Comparison of ENCODE assay signal across 21 cellular contexts in the genomic region with DNA sequence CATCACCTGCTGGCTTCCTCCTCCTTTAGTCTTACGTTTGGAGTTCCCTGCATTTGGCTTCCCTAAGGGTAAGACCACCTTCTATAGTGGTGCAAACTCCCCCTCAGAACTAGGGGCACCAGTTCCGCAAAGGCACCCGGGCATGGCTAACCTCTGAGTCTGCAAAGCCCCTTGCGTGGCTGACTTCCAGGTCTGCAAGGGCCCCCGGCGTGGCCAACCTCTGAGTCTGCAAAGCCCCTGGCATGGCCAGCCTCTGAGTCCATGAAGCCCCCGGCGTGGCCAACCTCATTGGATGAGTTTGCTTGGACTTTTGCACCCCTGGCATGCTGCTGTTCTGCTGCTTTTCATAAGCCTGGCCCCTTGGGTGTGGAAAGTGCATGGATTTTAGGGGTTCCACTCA.
"Had no signal": no experiment of that assay in that cellular context is flagged by ENCODE, and none has a peak within 500 bp of the region (broad histone marks: within the 10 kb centered on the region; RNA-seq: fewer than 3 reads in every experiment).

No MANE protein-coding gene starts in this region.

- H3K36me3 ChIP-seq: gastrocnemius medialis, heart right ventricle, left lung, neutrophil, right atrium auricular region, suprapubic skin, thyroid gland, uterus had no signal

- H3K4me3 ChIP-seq: gastrocnemius medialis, heart right ventricle, left lung, lung, right atrium auricular region, suprapubic skin, thyroid gland, uterus had no signal

- H3K27me3 ChIP-seq: right atrium auricular region, thyroid gland had no signal

- H3K4me3 Mint-ChIP-seq: naive thymus-derived CD4-positive, alpha-beta T cell; nephron progenitor cell; type B pancreatic cell had no signal

- DNase-seq: cortex of kidney; effector memory CD4-positive, alpha-beta T cell; heart right ventricle; islet precursor cell; mesenchymal stem cell; midbrain; naive thymus-derived CD4-positive, alpha-beta T cell; nephron progenitor cell; small intestine; stimulated activated CD4-positive, alpha-beta T cell treated with anti-CD3 and anti-CD28 coated beads, Interleukin-2, amount 100 ng/mL, for 48 hours; stimulated activated naive CD8-positive, alpha-beta T cell treated with anti-CD3 and anti-CD28 coated beads, Interleukin-15, Interleukin-2, amounts not matched to agents 100 U/mL and 50 U/mL, for 24 hours; uterus had no signal

- H3K4me1 ChIP-seq: gastrocnemius medialis had no signal

- H3K27ac Mint-ChIP-seq: naive thymus-derived CD4-positive, alpha-beta T cell; nephron progenitor cell; type B pancreatic cell had no signal

- H3K9me3 Mint-ChIP-seq: type B pancreatic cell had no signal

- H3K27ac ChIP-seq: gastrocnemius medialis, heart right ventricle, left lung, neutrophil, right atrium auricular region, suprapubic skin, thyroid gland, uterus had no signal

- H3K9me3 ChIP-seq: gastrocnemius medialis, heart right ventricle, left lung, neutrophil, right atrium auricular region, suprapubic skin, thyroid gland, uterus had no signal

- H3K36me3 Mint-ChIP-seq: type B pancreatic cell had no signal

- ATAC-seq: esophagus mucosa; gastrocnemius medialis; heart right ventricle; left lung; naive thymus-derived CD4-positive, alpha-beta T cell; stimulated activated naive CD8-positive, alpha-beta T cell treated with anti-CD3 and anti-CD28 coated beads, Interleukin-15, Interleukin-2, amounts not matched to agents 100 U/mL and 50 U/mL, for 24 hours had no signal
